Comparison of ENCODE assay signal across 8 cellular contexts in genomic region chr10:48363617-48364355, GRCh38. TPM values are rescaled to one million over a fixed set of nuclear protein-coding genes. Genes with fewer than 3 reads are reported as not detected.
DNase-seq lines count a peak whose midpoint lies in the region; ATAC-seq and TF ChIP-seq lines count a peak whose summit lies in the region.

No MANE protein-coding gene starts in this region.

- DNase-seq in cardiac muscle cell (ENCODE audit: low read depth in 1 of 2, low spot score in 1 of 2) (peak; percentile 61 to 86), Right ventricle myocardium inferior (ENCODE audit: missing footprints) (no peak), MG63 (peak; percentile 32), medulla oblongata (ENCODE audit: extremely low spot score) (peak; percentile 87), ureter (ENCODE audit: low spot score) (peak; percentile 52), GOT3 (lab: John Stamatoyannopoulos, UW) (no peak)
- DNase-seq in effector memory CD8-positive, alpha-beta T cell, result peak in 2 of 3 experiments; percentile 6

- H3K27me3 ChIP-seq in cardiac muscle cell (no peaks in the 10 kb centered on the region), MG63 (no peaks in the 10 kb centered on the region)

- ATAC-seq in Right ventricle myocardium inferior (no peak), SK-N-SH treated with all-trans-retinoic acid at 6 μM for 48 hours (peak; percentile 89)
- peak; percentile 17 for ATAC-seq in effector memory CD8-positive, alpha-beta T cell (replicated peaks)

- H3K4me1 Mint-ChIP-seq in effector memory CD8-positive, alpha-beta T cell (ENCODE audit: low read depth in 2 of 2), result peaks cover 6 to 16% of the 10 kb centered on the region in 2 donors

- TF ChIP-seq CTCF in cardiac muscle cell (IDR thresholded peaks at IDR 0.05; ENCODE audit: low read depth, low read length), result peak; percentile 63

- no peak overlapping the region for H3K27ac ChIP-seq in cardiac muscle cell

- peaks cover 8% of the 10 kb centered on the region for H3K4me1 ChIP-seq in cardiac muscle cell (ENCODE audit: low read depth)

- no peaks in the 10 kb centered on the region for H3K9me3 Mint-ChIP-seq in effector memory CD8-positive, alpha-beta T cell

- no peak overlapping the region for H3K27ac Mint-ChIP-seq in effector memory CD8-positive, alpha-beta T cell

- H3K27me3 Mint-ChIP-seq in effector memory CD8-positive, alpha-beta T cell, result no peaks in the 10 kb centered on the region

- H3K36me3 ChIP-seq in cardiac muscle cell (no peaks in the 10 kb centered on the region), MG63 (no peaks in the 10 kb centered on the region)

- intact Hi-C loops in Right ventricle myocardium inferior (cut with DNase I), result loop anchor here (1.0 to 10.0 kb wide), 6 partner anchors 51 to 441 kb away; partner anchors contain the start of gene MAPK8

- H3K36me3 Mint-ChIP-seq in effector memory CD8-positive, alpha-beta T cell (ENCODE audit: insufficient read depth), result no peaks in the 10 kb centered on the region

- no peak overlapping the region for H3K4me3 Mint-ChIP-seq in effector memory CD8-positive, alpha-beta T cell

- H3K9me3 ChIP-seq in cardiac muscle cell (ENCODE audit: low read depth) (no peaks in the 10 kb centered on the region), MG63 (no peaks in the 10 kb centered on the region; the same call in 1 of the 2 replicates)

- H3K4me3 ChIP-seq in cardiac muscle cell, result no peak overlapping the region
- no peak overlapping the region for H3K4me3 ChIP-seq in MG63

TF ChIP-seq in SK-N-SH treated with all-trans-retinoic acid at 6 μM for 48 hours, 23 proteins besides CTCF, POLR2A, EP300 and RAD21:
- TF ChIP-seq RARB (CRISPR knock-in tag; IDR thresholded peaks at IDR 0.05) (no peak), ESRRG (CRISPR knock-in tag; IDR thresholded peaks at IDR 0.05) (no peak), ZFP30 (CRISPR knock-in tag; IDR thresholded peaks at IDR 0.05) (no peak), CREB5 (CRISPR knock-in tag; IDR thresholded peaks at IDR 0.05; ENCODE audit: low read depth) (no peak), ZFP3 (CRISPR knock-in tag; IDR thresholded peaks at IDR 0.05) (no peak), SNAI2 (CRISPR knock-in tag; IDR thresholded peaks at IDR 0.05) (no peak), BACH2 (CRISPR knock-in tag; IDR thresholded peaks at IDR 0.05; ENCODE audit: borderline replicate concordance) (no peak), ZNF565 (CRISPR knock-in tag; conservative IDR thresholded peaks at IDR 0.05; ENCODE audit: low read depth) (no peak), OSR1 (CRISPR knock-in tag; IDR thresholded peaks at IDR 0.05) (no peak), TOX (CRISPR knock-in tag; IDR thresholded peaks at IDR 0.05; ENCODE audit: borderline replicate concordance) (no peak), GLIS3 (CRISPR knock-in tag; IDR thresholded peaks at IDR 0.05) (no peak), PATZ1 (CRISPR knock-in tag; IDR thresholded peaks at IDR 0.05; ENCODE audit: borderline replicate concordance) (no peak), ARNTL (CRISPR knock-in tag; IDR thresholded peaks at IDR 0.05; ENCODE audit: borderline replicate concordance, low read depth) (no peak), CSDC2 (CRISPR knock-in tag; IDR thresholded peaks at IDR 0.05) (no peak), TSHZ2 (CRISPR knock-in tag; IDR thresholded peaks at IDR 0.05) (no peak), ISL1 (CRISPR knock-in tag; IDR thresholded peaks at IDR 0.05) (no peak), TCF4 (CRISPR knock-in tag; IDR thresholded peaks at IDR 0.05; ENCODE audit: borderline replicate concordance) (no peak), ZNF8 (CRISPR knock-in tag; IDR thresholded peaks at IDR 0.05) (no peak), PPARA (CRISPR knock-in tag; IDR thresholded peaks at IDR 0.05; ENCODE audit: borderline replicate concordance) (no peak)
- TF ChIP-seq, protein P1, sequence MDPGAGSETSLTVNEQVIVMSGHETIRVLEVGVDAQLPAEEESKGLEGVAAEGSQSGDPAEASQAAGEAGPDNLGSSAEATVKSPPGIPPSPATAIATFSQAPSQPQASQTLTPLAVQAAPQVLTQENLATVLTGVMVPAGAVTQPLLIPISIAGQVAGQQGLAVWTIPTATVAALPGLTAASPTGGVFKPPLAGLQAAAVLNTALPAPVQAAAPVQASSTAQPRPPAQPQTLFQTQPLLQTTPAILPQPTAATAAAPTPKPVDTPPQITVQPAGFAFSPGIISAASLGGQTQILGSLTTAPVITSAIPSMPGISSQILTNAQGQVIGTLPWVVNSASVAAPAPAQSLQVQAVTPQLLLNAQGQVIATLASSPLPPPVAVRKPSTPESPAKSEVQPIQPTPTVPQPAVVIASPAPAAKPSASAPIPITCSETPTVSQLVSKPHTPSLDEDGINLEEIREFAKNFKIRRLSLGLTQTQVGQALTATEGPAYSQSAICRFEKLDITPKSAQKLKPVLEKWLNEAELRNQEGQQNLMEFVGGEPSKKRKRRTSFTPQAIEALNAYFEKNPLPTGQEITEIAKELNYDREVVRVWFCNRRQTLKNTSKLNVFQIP (CRISPR knock-in tag; IDR thresholded peaks at IDR 0.05; ENCODE audit: borderline replicate concordance, low read depth), result no peak

RNA-seq across cellular contexts. Expression of gene MAPK8, which starts 57.3 kb away (rescaled TPM):
- 40.8 and 50.6 TPM in 2 replicates for total RNA-seq in cardiac muscle cell
- polyA plus RNA-seq in cardiac muscle cell, result 15.4 and 47.7 TPM in 2 replicates
- total RNA-seq in Right ventricle myocardium inferior, result 29.5 TPM
- total RNA-seq in MG63 (2014; rRNA removed; shearing (Covaris generic); ENCODE audit: low replicate concordance), result 47.2 and 101 TPM in 2 replicates
- total RNA-seq in ureter, result 49.3 TPM

Comparison
In these comparisons a context has a peak if more than half of its experiments do, and no peak if none do; other contexts are left out.
1. DNase-seq: peak in cardiac muscle cell (2 of 2), MG63 (single experiment), effector memory CD8-positive, alpha-beta T cell (2 of 3), medulla oblongata (single experiment) and ureter (single experiment); none in Right ventricle myocardium inferior (single experiment) and GOT3 (single experiment).